In genomic region chr4:87855540-87855939, GRCh38 we compare ENCODE assay signal across 33 cellular contexts. TPM values are rescaled to one million over a fixed set of nuclear protein-coding genes. Genes with fewer than 3 reads are reported as not detected.
"Had no signal": no experiment of that assay in that cellular context is flagged by ENCODE, and none has a peak within 500 bp of the region (broad histone marks: within the 10 kb centered on the region; RNA-seq: fewer than 3 reads in every experiment).

No MANE protein-coding gene starts in this region.

- H3K27ac ChIP-seq: ascending aorta, KMS-11, SK-N-MC had no signal

- H3K4me3 Mint-ChIP-seq: activated CD8-positive, alpha-beta T cell treated with anti-CD3 and anti-CD28 coated beads, Interleukin-2, amount 10 ng/mL, durations not matched to agents 7 days and 5 days; WTC11 had no signal

- H3K9ac ChIP-seq: KMS-11 had no signal

- H3K4me1 ChIP-seq: ascending aorta had no signal

- H3K27me3 ChIP-seq: ascending aorta, body of pancreas had no signal

- H3K4me2 ChIP-seq: KMS-11 had no signal

- H3K27ac Mint-ChIP-seq: activated CD8-positive, alpha-beta T cell treated with anti-CD3 and anti-CD28 coated beads, Interleukin-2, amount 10 ng/mL, durations not matched to agents 7 days and 5 days; WTC11 had no signal

- H3K4me3 ChIP-seq: ascending aorta, body of pancreas, SK-N-MC had no signal

- H3K36me3 ChIP-seq: ascending aorta had no signal

- DNase-seq: activated CD4-positive, alpha-beta T cell treated with anti-CD3 and anti-CD28 coated beads for 48 hours; activated CD4-positive, alpha-beta T cell treated with anti-CD3 and anti-CD28 coated beads, Interleukin-2, amount 50 U/mL, for 4 hours; activated CD4-positive, CD25-positive, alpha-beta regulatory T cell treated with anti-CD3 and anti-CD28 coated beads, Interleukin-2, amount 50 U/mL, for 72 hours; activated CD8-positive, alpha-beta memory T cell treated with anti-CD3 and anti-CD28 coated beads, Interleukin-2, amount 50 U/mL, for 48 hours; activated CD8-positive, alpha-beta T cell treated with anti-CD3 and anti-CD28 coated beads, Interleukin-2, amount 10 ng/mL, durations not matched to agents 7 days and 5 days; activated naive CD4-positive, alpha-beta T cell treated with anti-CD3 and anti-CD28 coated beads, Interleukin-2, amount 50 U/mL, for 16 hours; activated T-cell treated with anti-CD3 and anti-CD28 coated beads, Interleukin-2, amount 50 U/mL, for 1 hour; amniotic stem cell; body of pancreas; central memory CD4-positive, alpha-beta T cell; NCI-H1092 treated with DMSO at 0.1 percent for 48 hours; NCI-H1417 treated with DMSO at 0.1 percent for 48 hours; NCI-H1694; NCI-H2029; NCI-H2107; NCI-H2171 treated with DMSO at 0.1 percent for 48 hours; NCI-H226; NCI-H510A; NCI-H526 treated with DMSO at 0.1 percent for 48 hours; NCI-H82; NK-92 treated with Interleukin-12 subunit alpha and Interleukin-12 subunit beta, amount 100 ng/mL, for 24 hours; OCI-M1; RPMI8226; T-helper 1 cell had no signal

- ATAC-seq: activated CD8-positive, alpha-beta T cell treated with anti-CD3 and anti-CD28 coated beads, Interleukin-2, amount 10 ng/mL, durations not matched to agents 7 days and 5 days; body of pancreas; Panc1; Right ventricle myocardium inferior; WTC11 had no signal

- H3K9me3 ChIP-seq: ascending aorta, body of pancreas had no signal

- FAIRE-seq: bronchial epithelial cell had no signal

RNA-seq across cellular contexts. Expression of gene MEPE, which starts 22.8 kb away (rescaled TPM):
- total RNA-seq: activated CD8-positive, alpha-beta T cell treated with anti-CD3 and anti-CD28 coated beads, Interleukin-2, amount 10 ng/mL, durations not matched to agents 7 days and 5 days; ascending aorta; body of pancreas; bronchial epithelial cell; MCF 10A; Right ventricle myocardium inferior; T-helper 2 cell treated with Interferon-gamma antibody and Interleukin-4, amounts not matched to agents 100 ng/mL and 5 ng/mL, for 36 hours; WTC11 had no signal

RNA-seq across cellular contexts. Expression of gene IBSP, which starts 56.2 kb away (rescaled TPM):
- total RNA-seq: activated CD8-positive, alpha-beta T cell treated with anti-CD3 and anti-CD28 coated beads, Interleukin-2, amount 10 ng/mL, durations not matched to agents 7 days and 5 days; ascending aorta; body of pancreas; bronchial epithelial cell; MCF 10A; Right ventricle myocardium inferior; T-helper 2 cell treated with Interferon-gamma antibody and Interleukin-4, amounts not matched to agents 100 ng/mL and 5 ng/mL, for 36 hours; WTC11 had no signal
